ENCODE assay signal across 26 cellular contexts in genomic region chr5:145160679-145161078, GRCh38.
"Had no signal": no experiment of that assay in that cellular context is flagged by ENCODE, and none has a peak within 500 bp of the region (broad histone marks: within the 10 kb centered on the region; RNA-seq: fewer than 3 reads in every experiment).

No MANE protein-coding gene starts in this region.

- H3K27ac Mint-ChIP-seq: activated CD4-positive, alpha-beta T cell treated with anti-CD3 and anti-CD28 coated beads, Interleukin-2, amount 10 ng/mL, durations not matched to agents 24 days and 14 days; activated CD8-positive, alpha-beta T cell treated with anti-CD3 and anti-CD28 coated beads for 36 hours; activated naive CD8-positive, alpha-beta T cell treated with anti-CD3 and anti-CD28 coated beads for 36 hours; activated T-cell treated with anti-CD3 and anti-CD28 coated beads, Interleukin-2, amount 50 U/mL, for 72 hours; activated T-helper 17 cell treated with anti-CD3 and anti-CD28 coated beads, Interleukin-2, amount 50 U/mL, for 72 hours had no signal

- H3K27me3 ChIP-seq: SJCRH30 had no signal

- H3K4me3 Mint-ChIP-seq: activated CD4-positive, alpha-beta T cell treated with anti-CD3 and anti-CD28 coated beads, Interleukin-2, amount 10 ng/mL, durations not matched to agents 24 days and 14 days; activated CD8-positive, alpha-beta T cell treated with anti-CD3 and anti-CD28 coated beads for 36 hours; activated naive CD8-positive, alpha-beta T cell treated with anti-CD3 and anti-CD28 coated beads for 36 hours; activated T-cell treated with anti-CD3 and anti-CD28 coated beads, Interleukin-2, amount 50 U/mL, for 72 hours; activated T-helper 17 cell treated with anti-CD3 and anti-CD28 coated beads, Interleukin-2, amount 50 U/mL, for 72 hours had no signal

- H3K27me3 Mint-ChIP-seq: activated CD4-positive, alpha-beta T cell treated with anti-CD3 and anti-CD28 coated beads, Interleukin-2, amount 10 ng/mL, durations not matched to agents 24 days and 14 days; activated CD8-positive, alpha-beta T cell treated with anti-CD3 and anti-CD28 coated beads for 36 hours; activated naive CD8-positive, alpha-beta T cell treated with anti-CD3 and anti-CD28 coated beads for 36 hours; activated T-helper 17 cell treated with anti-CD3 and anti-CD28 coated beads, Interleukin-2, amount 50 U/mL, for 72 hours had no signal

- H2AFZ ChIP-seq: PC-9 had no signal

- H3K9me3 ChIP-seq: SJCRH30 had no signal

- H3K4me1 Mint-ChIP-seq: activated CD4-positive, alpha-beta T cell treated with anti-CD3 and anti-CD28 coated beads, Interleukin-2, amount 10 ng/mL, durations not matched to agents 24 days and 14 days; activated naive CD8-positive, alpha-beta T cell treated with anti-CD3 and anti-CD28 coated beads for 36 hours; activated T-helper 17 cell treated with anti-CD3 and anti-CD28 coated beads, Interleukin-2, amount 50 U/mL, for 72 hours had no signal

- H3K9me3 Mint-ChIP-seq: activated CD4-positive, alpha-beta T cell treated with anti-CD3 and anti-CD28 coated beads, Interleukin-2, amount 10 ng/mL, durations not matched to agents 24 days and 14 days; activated CD8-positive, alpha-beta T cell treated with anti-CD3 and anti-CD28 coated beads for 36 hours had no signal

- H3K4me1 ChIP-seq: SJCRH30 had no signal

- H3K27ac ChIP-seq: PC-9, SJCRH30, SK-N-MC, WERI-Rb-1 had no signal

- H3K4me2 ChIP-seq: PC-9 had no signal

- DNase-seq: activated CD4-positive, alpha-beta T cell treated with anti-CD3 and anti-CD28 coated beads, Interleukin-2, amount 10 ng/mL, durations not matched to agents 24 days and 14 days; activated CD4-positive, alpha-beta T cell treated with anti-CD3 and anti-CD28 coated beads, Interleukin-2, amount 50 U/mL, for 4 hours; activated CD8-positive, alpha-beta T cell treated with anti-CD3 and anti-CD28 coated beads for 36 hours; activated effector memory CD4-positive, alpha-beta T cell treated with anti-CD3 and anti-CD28 coated beads, Interleukin-2, amount 50 U/mL, for 16 hours; activated naive CD4-positive, alpha-beta T cell; activated naive CD4-positive, alpha-beta T cell treated with anti-CD3 and anti-CD28 coated beads, Interleukin-2, amount 50 U/mL, for 16 hours; activated naive CD8-positive, alpha-beta T cell treated with anti-CD3 and anti-CD28 coated beads for 36 hours; activated T-cell treated with anti-CD3 and anti-CD28 coated beads, Interleukin-2, amount 50 U/mL, for 1 hour; activated T-cell treated with anti-CD3 and anti-CD28 coated beads, Interleukin-2, amount 50 U/mL, for 72 hours; amniotic stem cell; aorta; NCI-H1105; NCI-H1417 treated with DMSO at 0.1 percent for 48 hours; NCI-H187 treated with DMSO at 0.1 percent for 48 hours; NCI-H2171 treated with DMSO at 0.1 percent for 48 hours; NCI-H2227 treated with DMSO at 0.1 percent for 48 hours; NCI-H524 treated with DMSO at 0.1 percent for 48 hours; NK-92 treated with Interleukin-12 subunit alpha and Interleukin-12 subunit beta, amount 100 ng/mL, for 24 hours; PC-9; Right ventricle myocardium superior; SJCRH30; T1000; WERI-Rb-1 had no signal

- H3K36me3 Mint-ChIP-seq: activated naive CD8-positive, alpha-beta T cell treated with anti-CD3 and anti-CD28 coated beads for 36 hours had no signal

- ATAC-seq: activated CD8-positive, alpha-beta T cell treated with anti-CD3 and anti-CD28 coated beads for 36 hours; activated T-cell treated with anti-CD3 and anti-CD28 coated beads, Interleukin-2, amount 50 U/mL, for 72 hours; activated T-helper 17 cell treated with anti-CD3 and anti-CD28 coated beads, Interleukin-2, amount 50 U/mL, for 72 hours; K562 had no signal

- H3K4me3 ChIP-seq: K562, PC-9, SJCRH30, SK-N-MC had no signal

- H3K36me3 ChIP-seq: SJCRH30, WERI-Rb-1 had no signal
